ENCODE assay signal across 23 cellular contexts in genomic region chr6:163352011-163352685, GRCh38.
A peak's percentile ranks its signal among the peaks of the same experiment; 100 is the strongest.
DNase-seq lines count a peak whose midpoint lies in the region; FAIRE-seq and TF ChIP-seq lines count a peak whose summit lies in the region.
"Had no signal": no experiment of that assay in that cellular context is flagged by ENCODE, and none has a peak within 500 bp of the region (broad histone marks: within the 10 kb centered on the region; RNA-seq: fewer than 3 reads in every experiment).

No MANE protein-coding gene starts in this region.

- H3K36me3 ChIP-seq in H1 (ENCODE audit: control insufficient read depth in 2 of 4, insufficient read depth in 4 of 4, low read length in 3 of 4) = no peaks in the 10 kb centered on the region
- H3K36me3 ChIP-seq in neural progenitor cell = no peaks in the 10 kb centered on the region
- no peaks in the 10 kb centered on the region for H3K36me3 ChIP-seq in MM.1S (replicated peaks; ENCODE audit: insufficient read depth, low read length)
- H3K36me3 ChIP-seq: BE2C, gastrocnemius medialis, prostate gland had no signal

- H2BK5ac ChIP-seq in H1 (ENCODE audit: low read depth, low read length) = no peak overlapping the region

- H4K8ac ChIP-seq in H1 (ENCODE audit: extremely low read depth, insufficient read depth, low read length) = no peak overlapping the region

- no peaks in the 10 kb centered on the region for H3K36me3 Mint-ChIP-seq in neural progenitor cell
- no peaks in the 10 kb centered on the region for H3K36me3 Mint-ChIP-seq in activated naive CD8-positive, alpha-beta T cell treated with anti-CD3 and anti-CD28 coated beads for 36 hours
- H3K36me3 Mint-ChIP-seq: naive thymus-derived CD8-positive, alpha-beta T cell had no signal

- H3K27ac Mint-ChIP-seq in neural progenitor cell = peak overlapping the region; percentile 18
- no peak overlapping the region for H3K27ac Mint-ChIP-seq in activated naive CD8-positive, alpha-beta T cell treated with anti-CD3 and anti-CD28 coated beads for 36 hours

- peaks cover 0 to 2% of the 10 kb centered on the region in 2 experiments for H4K20me1 ChIP-seq in H1 (replicated peaks in 1 of 2; ENCODE audit: control insufficient read depth in 1 of 2, insufficient read depth in 2 of 2, low read length in 2 of 2)
- H4K20me1 ChIP-seq in neural progenitor cell (ENCODE audit: low read depth) = no peaks in the 10 kb centered on the region
- H4K20me1 ChIP-seq in MM.1S (ENCODE audit: insufficient read depth, low read length) = no peaks in the 10 kb centered on the region

- no peak overlapping the region for H3K27ac ChIP-seq in H1 (ENCODE audit: low read depth, low read length)
- H3K27ac ChIP-seq in neural progenitor cell = no peak overlapping the region
- H3K27ac ChIP-seq in MM.1S (ENCODE audit: low read length) = no peak overlapping the region
- H3K27ac ChIP-seq: gastrocnemius medialis, prostate gland had no signal

- H3K4me2 ChIP-seq in H1 (ENCODE audit: insufficient read depth in 1 of 2, low read depth in 2 of 2, low read length in 2 of 2) = no peak overlapping the region
- no peak overlapping the region for H3K4me2 ChIP-seq in neural progenitor cell
- H3K4me2 ChIP-seq in MM.1S (ENCODE audit: low read depth, low read length) = no peak overlapping the region

- H2BK20ac ChIP-seq in H1 (ENCODE audit: low read length) = no peak overlapping the region

- POLR2A ChIA-PET in H1 (lab: Charles Lee; ENCODE audit: partially characterized antibody) = no interaction called here

- peaks cover 0 to 7% (median 2%) of the 10 kb centered on the region in 4 experiments; a peak in 3 of 7 replicates for H3K4me1 ChIP-seq in H1 (replicated peaks in 1 of 4; ENCODE audit: control insufficient read depth in 3 of 4, insufficient read depth in 4 of 4, low read length in 3 of 4)
- H3K4me1 ChIP-seq in neural progenitor cell = peaks cover 3% of the 10 kb centered on the region
- no peaks in the 10 kb centered on the region for H3K4me1 ChIP-seq in MM.1S (ENCODE audit: low read length)
- H3K4me1 ChIP-seq: BE2C, prostate gland had no signal

- H3K23ac ChIP-seq in H1 (ENCODE audit: insufficient read length) = no peak overlapping the region

- H4K91ac ChIP-seq in H1 (replicated peaks; ENCODE audit: insufficient read length, low read length) = peak overlapping the region; percentile 5

- no peak overlapping the region for H3K18ac ChIP-seq in H1 (ENCODE audit: extremely low read depth, low read length)

- no peaks in the 10 kb centered on the region for H3K79me2 ChIP-seq in H1 (ENCODE audit: control insufficient read depth in 1 of 2, insufficient read depth in 2 of 2, low read length in 2 of 2)
- no peaks in the 10 kb centered on the region for H3K79me2 ChIP-seq in neural progenitor cell (ENCODE audit: low read depth)
- no peaks in the 10 kb centered on the region for H3K79me2 ChIP-seq in MM.1S (ENCODE audit: low read length)

- H2AFZ ChIP-seq in H1 (ENCODE audit: low read length) (no peak overlapping the region), neural progenitor cell (replicated peaks) (no peak overlapping the region), MM.1S (ENCODE audit: low read length) (no peak overlapping the region)

- H2BK120ac ChIP-seq in H1 (replicated peaks; ENCODE audit: low read depth, low read length) = no peak overlapping the region

- DNase-seq in SIG-M5 treated with dmso at 0.1 percent for 504 hours (lab: John Stamatoyannopoulos, UW; ENCODE audit: unreplicated experiment) (peak; percentile 3), SIG-M5 (lab: John Stamatoyannopoulos, UW) (no peak), H1 (ENCODE audit: low read depth in 1 of 2, low spot score in 2 of 2) (no peak), neural progenitor cell (ENCODE audit: low spot score) (no peak), ureter (ENCODE audit: low spot score) (peak; percentile 58), MM.1S (no peak), SKM-1 treated with dmso at 0.1 percent for 144 hours (lab: John Stamatoyannopoulos, UW; ENCODE audit: unreplicated experiment) (no peak)
- no peak for DNase-seq in activated naive CD8-positive, alpha-beta T cell treated with anti-CD3 and anti-CD28 coated beads for 36 hours
- DNase-seq: activated CD4-positive, alpha-beta T cell treated with anti-CD3 and anti-CD28 coated beads, Interleukin-2, amount 50 U/mL, for 1 hour; activated CD8-positive, alpha-beta memory T cell treated with anti-CD3 and anti-CD28 coated beads, Interleukin-2, amount 50 U/mL, for 4 hours; activated gamma-delta T cell; BE2C; gastrocnemius medialis; Kasumi-1; naive thymus-derived CD8-positive, alpha-beta T cell; NCI-H1417 treated with DMSO at 0.1 percent for 48 hours; NCI-H526; stimulated activated naive CD4-positive, alpha-beta T cell had no signal

- H3K4ac ChIP-seq in H1 (replicated peaks; ENCODE audit: insufficient read length, low read depth, low read length) = no peak overlapping the region

- H3K9me2 ChIP-seq in MM.1S (replicated peaks; ENCODE audit: insufficient read depth, low read length) = no peaks in the 10 kb centered on the region

- no peak overlapping the region for H2AK5ac ChIP-seq in H1 (ENCODE audit: low read depth, low read length)

- no peak for TF ChIP-seq EP300 in H1 (IDR thresholded peaks at IDR 0.05; ENCODE audit: borderline replicate concordance in 1 of 2, low read depth in 2 of 2, low read length in 2 of 2)

- FAIRE-seq in H1 (lab: Jason Lieb, UNC) = no peak
- FAIRE-seq: A204.1, D721Med, G401.6 had no signal

- peaks cover 13% of the 10 kb centered on the region for H3K27me3 Mint-ChIP-seq in neural progenitor cell (ENCODE audit: insufficient read depth, low read depth)
- no peaks in the 10 kb centered on the region for H3K27me3 Mint-ChIP-seq in activated naive CD8-positive, alpha-beta T cell treated with anti-CD3 and anti-CD28 coated beads for 36 hours

- H3K9ac ChIP-seq in H1 (replicated peaks in 1 of 4; ENCODE audit: extremely low read depth in 1 of 4, low read depth in 3 of 4, low read length in 3 of 4) = no peak overlapping the region
- H3K9ac ChIP-seq in neural progenitor cell = no peak overlapping the region
- H3K9ac ChIP-seq in MM.1S (ENCODE audit: low read length) = no peak overlapping the region

- WGBS in H1 (ENCODE audit: extremely low coverage in 1 of 2, insufficient coverage in 1 of 2, insufficient read length in 1 of 2, insufficient replicate concordance in 2 of 2, low coverage in 1 of 2, low lambda C conversion rate in 2 of 2, missing lambda C conversion rate in 1 of 2), 2 experiments = 82% methylated on average over 16 of the region's 16 CpGs; no CpG with 5 or more reads in 1 of the 2 experiments

- no peak for TF ChIP-seq POLR2A in H1 (IDR thresholded peaks at IDR 0.05; ENCODE audit: control extremely low read depth in 1 of 2, low read depth in 2 of 2, low read length in 2 of 2)

- 0 out of 2 replicates have a peak overlapping the region, but pooled peaks have one; percentile 27 for H2BK12ac ChIP-seq in H1 (ENCODE audit: low read depth, low read length)

- H3K9me3 Mint-ChIP-seq in neural progenitor cell = no peaks in the 10 kb centered on the region
- H3K9me3 Mint-ChIP-seq in activated naive CD8-positive, alpha-beta T cell treated with anti-CD3 and anti-CD28 coated beads for 36 hours = no peaks in the 10 kb centered on the region
- H3K9me3 Mint-ChIP-seq: naive thymus-derived CD8-positive, alpha-beta T cell had no signal

- no peak overlapping the region for H4K5ac ChIP-seq in H1 (ENCODE audit: insufficient read length, low read depth, low read length)

- H3K27me3 ChIP-seq in H1 (replicated peaks in 1 of 4; ENCODE audit: control insufficient read depth in 3 of 4, extremely low read depth in 1 of 4, insufficient read depth in 3 of 4, low read length in 3 of 4) (no peaks in the 10 kb centered on the region), neural progenitor cell (no peaks in the 10 kb centered on the region), MM.1S (replicated peaks; ENCODE audit: insufficient read depth, low read length) (no peaks in the 10 kb centered on the region)
- H3K27me3 ChIP-seq: BE2C, gastrocnemius medialis had no signal

- H2BK15ac ChIP-seq in H1 (ENCODE audit: low read length) = no peak overlapping the region

- H3K14ac ChIP-seq in H1 (ENCODE audit: insufficient read length) = no peak overlapping the region

- CTCF ChIA-PET in H1 (lab: Charles Lee; ENCODE audit: partially characterized antibody) = interaction anchor here (0.6 to 2.4 kb wide), 3 partner anchors 10 to 175 kb away, joined by 3 to 6 read pairs (median 4); no protein-coding TSS in a partner anchor

- H3K23me2 ChIP-seq in H1 (ENCODE audit: low read depth, low read length) = peaks cover 4% of the 10 kb centered on the region; the same call in 1 of the 2 replicates

- no peaks in the 10 kb centered on the region for H3K9me3 ChIP-seq in H1 (ENCODE audit: insufficient read depth in 2 of 2, low read depth in 1 of 2, low read length in 1 of 2)
- H3K9me3 ChIP-seq in neural progenitor cell (ENCODE audit: low read depth) = no peaks in the 10 kb centered on the region
- no peaks in the 10 kb centered on the region for H3K9me3 ChIP-seq in MM.1S (replicated peaks; ENCODE audit: insufficient read depth, low read length)
- H3K9me3 ChIP-seq: BE2C, gastrocnemius medialis, prostate gland had no signal

- H3K79me1 ChIP-seq in H1 (ENCODE audit: low read depth, low read length) = no peaks in the 10 kb centered on the region

- H3F3A ChIP-seq in neural progenitor cell (ENCODE audit: low read depth) (no peaks in the 10 kb centered on the region), MM.1S (ENCODE audit: insufficient read depth, low read length) (no peaks in the 10 kb centered on the region)

- TF ChIP-seq CTCF in H1 (IDR thresholded peaks at IDR 0.05; ENCODE audit: control extremely low read depth in 1 of 3, insufficient read depth in 1 of 3, low read depth in 1 of 3, low read length in 3 of 3) = no peak
- no peak for TF ChIP-seq CTCF in neural progenitor cell (IDR thresholded peaks at IDR 0.05)
- TF ChIP-seq CTCF in MM.1S (IDR thresholded peaks at IDR 0.05; ENCODE audit: low read length) = no peak

- H3K56ac ChIP-seq in H1 (replicated peaks; ENCODE audit: insufficient read length, low read depth, low read length) = no peak overlapping the region

- peaks cover 66% of the 10 kb centered on the region for H3K4me1 Mint-ChIP-seq in neural progenitor cell
- H3K4me1 Mint-ChIP-seq in activated naive CD8-positive, alpha-beta T cell treated with anti-CD3 and anti-CD28 coated beads for 36 hours = no peaks in the 10 kb centered on the region

- TF ChIP-seq RAD21 in H1 (IDR thresholded peaks at IDR 0.05 in 1 of 2, conservative IDR thresholded peaks at IDR 0.05 in 1 of 2; ENCODE audit: low read depth in 2 of 2, low read length in 2 of 2) = no peak

- peak overlapping the region; percentile 0 for H3K4me3 Mint-ChIP-seq in neural progenitor cell
- no peak overlapping the region for H3K4me3 Mint-ChIP-seq in activated naive CD8-positive, alpha-beta T cell treated with anti-CD3 and anti-CD28 coated beads for 36 hours
- H3K4me3 Mint-ChIP-seq: naive thymus-derived CD8-positive, alpha-beta T cell had no signal

- no peak overlapping the region for H3K4me3 ChIP-seq in H1 (ENCODE audit: extremely low read depth in 1 of 4, insufficient read depth in 2 of 4, low read depth in 3 of 4, low read length in 4 of 4)
- H3K4me3 ChIP-seq in neural progenitor cell = no peak overlapping the region
- no peak overlapping the region for H3K4me3 ChIP-seq in MM.1S (ENCODE audit: low read length)
- H3K4me3 ChIP-seq: gastrocnemius medialis, prostate gland, skin epidermis had no signal

TF ChIP-seq in H1, 55 proteins besides CTCF, POLR2A, EP300 and RAD21 (continues in another document):
- no peak for TF ChIP-seq JUN (IDR thresholded peaks at IDR 0.05; ENCODE audit: low read depth, low read length)
- TF ChIP-seq CBX8 (IDR thresholded peaks at IDR 0.05; ENCODE audit: borderline replicate concordance, low read depth, low read length) = no peak

Comparison
In these comparisons a context has a peak if more than half of its experiments do, and no peak if none do; other contexts are left out.
1. DNase-seq: peak in SIG-M5 treated with dmso at 0.1 percent for 504 hours (single experiment) and ureter (single experiment); none in SIG-M5 (single experiment), H1 (0 of 2), neural progenitor cell (single experiment), MM.1S (single experiment), SKM-1 treated with dmso at 0.1 percent for 144 hours (single experiment) and activated naive CD8-positive, alpha-beta T cell treated with anti-CD3 and anti-CD28 coated beads for 36 hours (single experiment).